Comparison of ENCODE assay signal across 20 cellular contexts in the genomic region with DNA sequence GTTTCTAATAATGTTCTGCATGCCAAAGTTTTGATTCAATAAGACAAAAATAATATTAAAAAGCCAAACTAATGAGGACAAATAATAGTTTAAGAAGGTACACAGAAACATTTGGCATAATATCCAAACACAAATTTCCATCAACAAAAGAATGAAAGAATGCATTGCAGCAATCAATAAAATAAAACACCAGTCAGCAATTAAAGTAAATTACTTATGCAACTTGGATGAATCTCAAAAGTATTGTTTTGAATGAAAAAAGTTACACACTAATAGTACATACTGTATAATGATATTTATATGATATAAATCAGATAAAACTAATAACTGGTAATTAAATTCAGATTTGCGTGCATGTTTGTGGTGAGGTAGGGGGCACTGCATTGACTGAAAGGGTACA.
"Had no signal": no experiment of that assay in that cellular context is flagged by ENCODE, and none has a peak within 500 bp of the region (broad histone marks: within the 10 kb centered on the region; RNA-seq: fewer than 3 reads in every experiment).

No MANE protein-coding gene starts in this region.

- H3K4me3 ChIP-seq: coronary artery, dorsolateral prefrontal cortex, esophagus muscularis mucosa, gastroesophageal sphincter, heart left ventricle, hepatocyte, left lung, lower lobe of right lung, mucosa of descending colon had no signal

- H3K4me1 ChIP-seq: esophagus muscularis mucosa, gastroesophageal sphincter, heart left ventricle, left lung, lower lobe of right lung had no signal

- H3K9me3 ChIP-seq: esophagus muscularis mucosa, gastroesophageal sphincter, heart left ventricle, lower lobe of right lung, mucosa of descending colon had no signal

- H2AFZ ChIP-seq: hepatocyte had no signal

- H3K79me2 ChIP-seq: hepatocyte had no signal

- H3K36me3 ChIP-seq: esophagus muscularis mucosa, gastroesophageal sphincter, heart left ventricle, left lung, lower lobe of right lung had no signal

- H3K4me2 ChIP-seq: hepatocyte had no signal

- DNase-seq: dermis blood vessel endothelial cell; dorsolateral prefrontal cortex; effector CD4-positive, alpha-beta T cell; effector memory CD4-positive, alpha-beta T cell; foreskin keratinocyte; heart left ventricle; left cardiac atrium; left lung; left ventricle myocardium superior; lower lobe of right lung; mesenchymal stem cell; mucosa of descending colon; naive B cell had no signal

- H3K27me3 ChIP-seq: dorsolateral prefrontal cortex, esophagus muscularis mucosa, foreskin keratinocyte, gastroesophageal sphincter, heart left ventricle, hepatocyte, left lung had no signal

- H3K27ac ChIP-seq: coronary artery, dorsolateral prefrontal cortex, esophagus muscularis mucosa, foreskin keratinocyte, gastroesophageal sphincter, heart left ventricle, hepatocyte, left lung, lower lobe of right lung had no signal

- FAIRE-seq: endothelial cell of umbilical vein, islet of Langerhans, keratinocyte had no signal

- ATAC-seq: foreskin keratinocyte, gastroesophageal sphincter, heart left ventricle, left cardiac atrium, left lung, left ventricle myocardium superior, lower lobe of right lung, mucosa of descending colon had no signal
